26 cellular contexts compared by ENCODE assay signal in the genomic region with DNA sequence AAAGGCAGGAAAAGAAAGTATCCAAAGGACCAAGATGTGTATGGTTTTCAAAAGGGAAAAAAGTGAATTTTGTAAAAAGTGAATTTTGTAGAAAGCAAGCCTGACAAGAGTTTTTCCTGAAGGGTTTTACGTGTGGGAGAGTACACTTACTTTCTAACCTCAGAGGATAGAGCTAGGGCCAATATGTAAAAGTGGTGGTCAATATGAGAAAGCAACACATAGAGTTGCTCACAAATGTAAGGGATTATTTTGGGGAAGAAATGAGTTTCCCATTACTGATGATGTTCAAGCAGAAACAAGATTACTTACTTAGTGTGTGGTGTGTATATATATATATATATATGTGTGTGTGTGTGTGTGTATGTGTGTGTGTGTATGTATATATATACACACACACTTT.
"Had no signal": no experiment of that assay in that cellular context is flagged by ENCODE, and none has a peak within 500 bp of the region (broad histone marks: within the 10 kb centered on the region; RNA-seq: fewer than 3 reads in every experiment).

No MANE protein-coding gene starts in this region.

- H3K4me1 Mint-ChIP-seq: activated B cell treated with CpG ODN at 0.5 μM for 24 hours; activated CD4-positive, alpha-beta T cell treated with anti-CD3 and anti-CD28 coated beads for 36 hours; brain; immature natural killer cell; naive thymus-derived CD4-positive, alpha-beta T cell; neural crest cell; T-helper 17 cell had no signal

- H3K27me3 ChIP-seq: left lung, thyroid gland, upper lobe of right lung had no signal

- H3K27ac Mint-ChIP-seq: activated B cell treated with CpG ODN at 0.5 μM for 24 hours; activated CD4-positive, alpha-beta T cell treated with anti-CD3 and anti-CD28 coated beads for 36 hours; activated naive CD4-positive, alpha-beta T cell treated with anti-CD3 and anti-CD28 coated beads for 36 hours; brain; naive thymus-derived CD4-positive, alpha-beta T cell; T-helper 17 cell had no signal

- H3K4me3 Mint-ChIP-seq: activated B cell treated with CpG ODN at 0.5 μM for 24 hours; activated CD4-positive, alpha-beta T cell treated with anti-CD3 and anti-CD28 coated beads for 36 hours; activated naive CD4-positive, alpha-beta T cell treated with anti-CD3 and anti-CD28 coated beads for 36 hours; activated T-cell treated with anti-CD3 and anti-CD28 coated beads, Interleukin-2, amount 50 U/mL, for 4 hours; brain; immature natural killer cell; naive thymus-derived CD4-positive, alpha-beta T cell; neural crest cell; T-helper 17 cell had no signal

- H3K27ac ChIP-seq: left lung, prostate gland, thyroid gland, upper lobe of right lung had no signal

- ATAC-seq: activated CD4-positive, alpha-beta T cell treated with anti-CD3 and anti-CD28 coated beads for 36 hours; activated T-cell treated with anti-CD3 and anti-CD28 coated beads, Interleukin-2, amount 50 U/mL, for 4 hours; left lung; naive thymus-derived CD4-positive, alpha-beta T cell; T-helper 17 cell; upper lobe of right lung had no signal

- DNase-seq: activated B cell treated with CpG ODN at 0.5 μM for 24 hours; activated CD4-positive, alpha-beta T cell treated with anti-CD3 and anti-CD28 coated beads for 36 hours; activated CD4-positive, alpha-beta T cell treated with anti-CD3 and anti-CD28 coated beads, Interleukin-2, amount 50 U/mL, for 4 hours; activated CD8-positive, alpha-beta memory T cell treated with anti-CD3 and anti-CD28 coated beads for 24 hours; activated CD8-positive, alpha-beta memory T cell treated with anti-CD3 and anti-CD28 coated beads, Interleukin-2, amount 50 U/mL, for 4 hours; activated effector memory CD4-positive, alpha-beta T cell treated with Interleukin-2 at 50 U/mL for 16 hours; activated naive CD4-positive, alpha-beta T cell treated with anti-CD3 and anti-CD28 coated beads for 36 hours; activated T-cell treated with anti-CD3 and anti-CD28 coated beads, Interleukin-2, amount 50 U/mL, for 4 hours; aorta; foreskin fibroblast; immature natural killer cell; kidney glomerular epithelial cell; left lung; naive thymus-derived CD4-positive, alpha-beta T cell; stimulated activated CD4-positive, alpha-beta T cell treated with anti-CD3 and anti-CD28 coated beads, Interleukin-2, amount 100 ng/mL, for 48 hours; stimulated activated CD8-positive, alpha-beta memory T cell treated with anti-CD3 and anti-CD28 coated beads, Interleukin-4, amount 100 ng/mL, for 48 hours; stimulated activated naive CD4-positive, alpha-beta T cell; substantia nigra; T-helper 17 cell; thyroid gland; upper lobe of right lung had no signal

- H3K9me3 Mint-ChIP-seq: activated B cell treated with CpG ODN at 0.5 μM for 24 hours; activated naive CD4-positive, alpha-beta T cell treated with anti-CD3 and anti-CD28 coated beads for 36 hours; activated T-cell treated with anti-CD3 and anti-CD28 coated beads, Interleukin-2, amount 50 U/mL, for 4 hours; brain; immature natural killer cell; naive thymus-derived CD4-positive, alpha-beta T cell; neural crest cell had no signal

- FAIRE-seq: endometrium had no signal

- H3K9me3 ChIP-seq: left lung, prostate gland, thyroid gland, upper lobe of right lung had no signal

- H3K4me3 ChIP-seq: left lung, lung, prostate gland, thyroid gland, upper lobe of right lung had no signal

- H3K4me1 ChIP-seq: left lung, prostate gland, upper lobe of right lung had no signal

- H3K27me3 Mint-ChIP-seq: activated B cell treated with CpG ODN at 0.5 μM for 24 hours; activated CD4-positive, alpha-beta T cell treated with anti-CD3 and anti-CD28 coated beads for 36 hours; brain; naive thymus-derived CD4-positive, alpha-beta T cell; T-helper 17 cell had no signal

- H3K36me3 ChIP-seq: prostate gland had no signal
